Comparison of ENCODE assay signal across 8 cellular contexts in genomic region chr20:63223121-63223825, GRCh38. TPM values are rescaled to one million over a fixed set of nuclear protein-coding genes. Genes with fewer than 3 reads are reported as not detected.
DNase-seq lines count a peak whose midpoint lies in the region; ATAC-seq and TF ChIP-seq lines count a peak whose summit lies in the region.

No MANE protein-coding gene starts in this region.

- no peak overlapping the region for H3K4me3 ChIP-seq in fibroblast of lung (replicated peaks in 1 of 4; ENCODE audit: control extremely low read depth in 1 of 4, insufficient read depth in 1 of 4, low read depth in 3 of 4, low read length in 4 of 4)

- no peak overlapping the region for H3K4me3 Mint-ChIP-seq in progenitor cell of endocrine pancreas (ENCODE audit: low read depth)

- ATAC-seq in HG03135 (IDR thresholded peaks at IDR 0.05; ENCODE audit: unreplicated experiment): no peak

- no peaks in the 10 kb centered on the region for H3K36me3 Mint-ChIP-seq in progenitor cell of endocrine pancreas (ENCODE audit: insufficient read depth)

- H3K4me1 ChIP-seq in fibroblast of lung (ENCODE audit: control insufficient read depth, extremely low read depth, insufficient read depth, low read length): peaks cover 2% of the 10 kb centered on the region

- H3K27me3 ChIP-seq in fibroblast of lung (ENCODE audit: control insufficient read depth, insufficient read depth, low read length): peaks cover 8% of the 10 kb centered on the region

- H2AFZ ChIP-seq in fibroblast of lung (ENCODE audit: low read length): no peak overlapping the region

- TF ChIP-seq CTCF in fibroblast of lung (conservative IDR thresholded peaks at IDR 0.05 in 1 of 2, IDR thresholded peaks at IDR 0.05 in 1 of 2; ENCODE audit: low read depth in 1 of 2, low read length in 2 of 2): peak; percentile 66 to 76
- TF ChIP-seq CTCF in progenitor cell of endocrine pancreas (IDR thresholded peaks at IDR 0.05; ENCODE audit: unreplicated experiment): peak; percentile 75

- no peaks in the 10 kb centered on the region for H3K79me2 ChIP-seq in fibroblast of lung (ENCODE audit: control insufficient read depth, insufficient read depth, low read length)

- H3K9me3 ChIP-seq in fibroblast of lung (ENCODE audit: control insufficient read depth, insufficient read depth, low read depth, low read length): no peaks in the 10 kb centered on the region

- no peaks in the 10 kb centered on the region for H3K36me3 ChIP-seq in fibroblast of lung (ENCODE audit: control insufficient read depth, insufficient read depth, low read length)

- peak; percentile 29 for DNase-seq in NCI-H2029 (lab: John Stamatoyannopoulos, UW)
- no peak for DNase-seq in NCI-H2029 treated with DMSO at 0.1 percent for 48 hours (lab: John Stamatoyannopoulos, UW)
- peak; percentile 48 for DNase-seq in NCI-H2171 treated with DMSO at 0.1 percent for 48 hours (lab: John Stamatoyannopoulos, UW)
- peak; percentile 70 for DNase-seq in activated CD8-positive, alpha-beta memory T cell treated with anti-CD3 and anti-CD28 coated beads, Interleukin-2, amount 50 U/mL, for 48 hours
- peak; percentile 22 to 46 for DNase-seq in fibroblast of lung (ENCODE audit: low read depth in 2 of 2)
- no peak for DNase-seq in progenitor cell of endocrine pancreas (ENCODE audit: low spot score, unreplicated experiment)
- no peak for DNase-seq in GDM1 (lab: John Stamatoyannopoulos, UW)

- no peaks in the 10 kb centered on the region for H3K9me3 Mint-ChIP-seq in progenitor cell of endocrine pancreas (ENCODE audit: low read depth)

- no peak overlapping the region for H3K9ac ChIP-seq in fibroblast of lung (ENCODE audit: insufficient read depth, low read length)

- peaks cover 19% of the 10 kb centered on the region for H3K27me3 Mint-ChIP-seq in progenitor cell of endocrine pancreas

- H3K27ac ChIP-seq in fibroblast of lung (ENCODE audit: insufficient read depth, low read length): no peak overlapping the region

- H3K27ac Mint-ChIP-seq in progenitor cell of endocrine pancreas: no peak overlapping the region

- H4K20me1 ChIP-seq in fibroblast of lung (ENCODE audit: control insufficient read depth, extremely low read depth, insufficient read depth, low read length): no peaks in the 10 kb centered on the region

- no peak overlapping the region for H3K4me2 ChIP-seq in fibroblast of lung (ENCODE audit: extremely low read depth, insufficient read depth, low read length)

- no peaks in the 10 kb centered on the region for H3K4me1 Mint-ChIP-seq in progenitor cell of endocrine pancreas (ENCODE audit: low read depth)

RNA-seq across cellular contexts. Expression of gene YTHDF1, which starts 7.3 kb away (rescaled TPM):
- total RNA-seq in fibroblast of lung (12.8 and 16.3 TPM in 2 replicates), progenitor cell of endocrine pancreas (51.2 and 53.8 TPM in 2 replicates)
- polyA plus RNA-seq in fibroblast of lung: 25.9 and 29.2 TPM in 2 replicates
- 21.3 and 24.9 TPM in 2 replicates for polyA plus RNA-seq in fibroblast of lung (2012)
- polyA minus RNA-seq in fibroblast of lung (ENCODE audit: low replicate concordance): 14.6 and 29.9 TPM in 2 replicates

RNA-seq across cellular contexts. Expression of gene BIRC7, which starts 12.4 kb away (rescaled TPM):
- total RNA-seq in fibroblast of lung (not detected in 2 replicates), progenitor cell of endocrine pancreas (not detected in 2 replicates)
- polyA plus RNA-seq in fibroblast of lung: not detected in 2 replicates
- polyA plus RNA-seq in fibroblast of lung (2012): not detected in 2 replicates
- polyA minus RNA-seq in fibroblast of lung (ENCODE audit: low replicate concordance): not detected in 2 replicates

RNA-seq across cellular contexts. Expression of gene NKAIN4, which starts 31.0 kb away (rescaled TPM):
- not detected in 2 replicates for total RNA-seq in fibroblast of lung
- polyA plus RNA-seq in fibroblast of lung: not detected in 2 replicates
- polyA plus RNA-seq in fibroblast of lung (2012): not detected in 2 replicates
- not detected in 2 replicates for polyA minus RNA-seq in fibroblast of lung (ENCODE audit: low replicate concordance)
- total RNA-seq in progenitor cell of endocrine pancreas: 0.60 and 0.73 TPM in 2 replicates

RNA-seq across cellular contexts. Expression of gene ARFGAP1, which starts 49.3 kb away (rescaled TPM):
- total RNA-seq in fibroblast of lung (35.2 and 42.9 TPM in 2 replicates), progenitor cell of endocrine pancreas (119 and 130 TPM in 2 replicates)
- polyA plus RNA-seq in fibroblast of lung: 33.1 and 37.6 TPM in 2 replicates
- 65.4 and 66.5 TPM in 2 replicates for polyA plus RNA-seq in fibroblast of lung (2012)
- 55.4 and 101 TPM in 2 replicates for polyA minus RNA-seq in fibroblast of lung (ENCODE audit: low replicate concordance)

Comparison
In these comparisons a context has a peak if more than half of its experiments do, and no peak if none do; other contexts are left out.
1. DNase-seq: peak in NCI-H2029 (single experiment), NCI-H2171 treated with DMSO at 0.1 percent for 48 hours (single experiment), activated CD8-positive, alpha-beta memory T cell treated with anti-CD3 and anti-CD28 coated beads, Interleukin-2, amount 50 U/mL, for 48 hours (single experiment) and fibroblast of lung (2 of 2); none in NCI-H2029 treated with DMSO at 0.1 percent for 48 hours (single experiment), progenitor cell of endocrine pancreas (single experiment) and GDM1 (single experiment).